1 cellular context compared by ENCODE assay signal in genomic region chr1:185317034-185317885, GRCh38.
TF ChIP-seq lines count a peak whose summit lies in the region.

Gene IVNS1ABP (minus strand): TSS chr1:185317243. CDS start chr1:185309493, 7,750 bp downstream.

TF ChIP-seq in WTC11, 78 proteins besides CTCF, POLR2A, EP300 and RAD21 (continued from another document):
- TF ChIP-seq SMAD3 (CRISPR knock-in tag; IDR thresholded peaks at IDR 0.05; ENCODE audit: borderline replicate concordance), result peak; percentile 16; the same call in 1 of the 2 replicates
- peak; percentile 77; the same call in 1 of the 2 replicates for TF ChIP-seq TP53 (CRISPR knock-in tag; IDR thresholded peaks at IDR 0.05)
- TF ChIP-seq, protein P1, sequence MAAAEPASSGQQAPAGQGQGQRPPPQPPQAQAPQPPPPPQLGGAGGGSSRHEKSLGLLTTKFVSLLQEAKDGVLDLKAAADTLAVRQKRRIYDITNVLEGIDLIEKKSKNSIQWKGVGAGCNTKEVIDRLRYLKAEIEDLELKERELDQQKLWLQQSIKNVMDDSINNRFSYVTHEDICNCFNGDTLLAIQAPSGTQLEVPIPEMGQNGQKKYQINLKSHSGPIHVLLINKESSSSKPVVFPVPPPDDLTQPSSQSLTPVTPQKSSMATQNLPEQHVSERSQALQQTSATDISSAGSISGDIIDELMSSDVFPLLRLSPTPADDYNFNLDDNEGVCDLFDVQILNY (CRISPR knock-in tag; IDR thresholded peaks at IDR 0.05), result peak; percentile 29; the same call in 1 of the 2 replicates
- peak; percentile 78; the same call in 1 of the 2 replicates for TF ChIP-seq NFE2L1 (CRISPR knock-in tag; IDR thresholded peaks at IDR 0.05)
- TF ChIP-seq STAT6 (CRISPR knock-in tag; conservative IDR thresholded peaks at IDR 0.05; ENCODE audit: low read depth), result no peak
- peak; percentile 80 for TF ChIP-seq USF2 (CRISPR knock-in tag; IDR thresholded peaks at IDR 0.05)
- TF ChIP-seq, protein P2, sequence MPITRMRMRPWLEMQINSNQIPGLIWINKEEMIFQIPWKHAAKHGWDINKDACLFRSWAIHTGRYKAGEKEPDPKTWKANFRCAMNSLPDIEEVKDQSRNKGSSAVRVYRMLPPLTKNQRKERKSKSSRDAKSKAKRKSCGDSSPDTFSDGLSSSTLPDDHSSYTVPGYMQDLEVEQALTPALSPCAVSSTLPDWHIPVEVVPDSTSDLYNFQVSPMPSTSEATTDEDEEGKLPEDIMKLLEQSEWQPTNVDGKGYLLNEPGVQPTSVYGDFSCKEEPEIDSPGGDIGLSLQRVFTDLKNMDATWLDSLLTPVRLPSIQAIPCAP (CRISPR knock-in tag; IDR thresholded peaks at IDR 0.05), result peak; percentile 85; the same call in 1 of the 2 replicates
- TF ChIP-seq, protein P3, sequence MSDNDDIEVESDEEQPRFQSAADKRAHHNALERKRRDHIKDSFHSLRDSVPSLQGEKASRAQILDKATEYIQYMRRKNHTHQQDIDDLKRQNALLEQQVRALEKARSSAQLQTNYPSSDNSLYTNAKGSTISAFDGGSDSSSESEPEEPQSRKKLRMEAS (CRISPR knock-in tag; IDR thresholded peaks at IDR 0.05), result peak; percentile 96
- TF ChIP-seq SP1 (CRISPR knock-in tag; conservative IDR thresholded peaks at IDR 0.05), result peak; percentile 83
- no peak for TF ChIP-seq NR3C1 (CRISPR knock-in tag; conservative IDR thresholded peaks at IDR 0.05; ENCODE audit: low read depth)
- TF ChIP-seq MYBL2 (CRISPR knock-in tag; IDR thresholded peaks at IDR 0.05), result peak; percentile 13
- TF ChIP-seq, protein P4, sequence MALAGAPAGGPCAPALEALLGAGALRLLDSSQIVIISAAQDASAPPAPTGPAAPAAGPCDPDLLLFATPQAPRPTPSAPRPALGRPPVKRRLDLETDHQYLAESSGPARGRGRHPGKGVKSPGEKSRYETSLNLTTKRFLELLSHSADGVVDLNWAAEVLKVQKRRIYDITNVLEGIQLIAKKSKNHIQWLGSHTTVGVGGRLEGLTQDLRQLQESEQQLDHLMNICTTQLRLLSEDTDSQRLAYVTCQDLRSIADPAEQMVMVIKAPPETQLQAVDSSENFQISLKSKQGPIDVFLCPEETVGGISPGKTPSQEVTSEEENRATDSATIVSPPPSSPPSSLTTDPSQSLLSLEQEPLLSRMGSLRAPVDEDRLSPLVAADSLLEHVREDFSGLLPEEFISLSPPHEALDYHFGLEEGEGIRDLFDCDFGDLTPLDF (CRISPR knock-in tag; IDR thresholded peaks at IDR 0.05), result peak; percentile 20
- peak; percentile 82 for TF ChIP-seq FOXK1 (CRISPR knock-in tag; IDR thresholded peaks at IDR 0.05)
- TF ChIP-seq, protein P5, sequence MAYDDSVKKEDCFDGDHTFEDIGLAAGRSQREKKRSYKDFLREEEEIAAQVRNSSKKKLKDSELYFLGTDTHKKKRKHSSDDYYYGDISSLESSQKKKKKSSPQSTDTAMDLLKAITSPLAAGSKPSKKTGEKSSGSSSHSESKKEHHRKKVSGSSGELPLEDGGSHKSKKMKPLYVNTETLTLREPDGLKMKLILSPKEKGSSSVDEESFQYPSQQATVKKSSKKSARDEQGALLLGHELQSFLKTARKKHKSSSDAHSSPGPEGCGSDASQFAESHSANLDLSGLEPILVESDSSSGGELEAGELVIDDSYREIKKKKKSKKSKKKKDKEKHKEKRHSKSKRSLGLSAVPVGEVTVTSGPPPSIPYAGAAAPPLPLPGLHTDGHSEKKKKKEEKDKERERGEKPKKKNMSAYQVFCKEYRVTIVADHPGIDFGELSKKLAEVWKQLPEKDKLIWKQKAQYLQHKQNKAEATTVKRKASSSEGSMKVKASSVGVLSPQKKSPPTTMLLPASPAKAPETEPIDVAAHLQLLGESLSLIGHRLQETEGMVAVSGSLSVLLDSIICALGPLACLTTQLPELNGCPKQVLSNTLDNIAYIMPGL (CRISPR knock-in tag; IDR thresholded peaks at IDR 0.05), result peak; percentile 80; the same call in 1 of the 2 replicates
- TF ChIP-seq GABPB1 (CRISPR knock-in tag; IDR thresholded peaks at IDR 0.05), result peak; percentile 58
- no peak for TF ChIP-seq SMAD4 (CRISPR knock-in tag; IDR thresholded peaks at IDR 0.05)
